Comparison of ENCODE assay signal across 24 cellular contexts in the genomic region with DNA sequence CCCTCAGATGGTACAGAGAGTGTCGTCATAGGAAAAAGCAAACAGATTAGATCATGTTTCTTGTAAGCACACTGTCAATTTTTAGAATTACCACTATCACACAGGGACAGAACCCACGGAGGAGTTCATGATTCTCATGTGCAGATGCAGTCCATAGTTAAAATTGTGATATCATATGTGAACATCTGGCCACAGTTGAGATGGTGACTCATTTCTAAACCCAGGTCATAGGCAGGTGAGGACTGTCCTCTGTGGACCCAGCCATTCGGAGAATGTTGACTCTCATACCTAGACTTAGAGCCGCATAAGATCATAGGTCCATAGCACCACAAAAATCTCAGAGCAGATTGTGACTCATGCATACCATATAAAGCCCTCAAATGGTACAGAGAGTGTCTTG. TPM values are rescaled to one million over a fixed set of nuclear protein-coding genes. Genes with fewer than 3 reads are reported as not detected.
"Had no signal": no experiment of that assay in that cellular context is flagged by ENCODE, and none has a peak within 500 bp of the region (broad histone marks: within the 10 kb centered on the region; RNA-seq: fewer than 3 reads in every experiment).

No MANE protein-coding gene starts in this region.

- H3K9me3 ChIP-seq: pancreas, psoas muscle, sigmoid colon, thoracic aorta, uterus had no signal

- H3K27me3 Mint-ChIP-seq: activated B cell treated with CpG ODN at 0.5 μM for 24 hours; activated naive CD4-positive, alpha-beta T cell treated with anti-CD3 and anti-CD28 coated beads, Interleukin-2, amount 10 ng/mL, durations not matched to agents 7 days and 5 days; naive B cell; type B pancreatic cell had no signal

- H3K27me3 ChIP-seq: body of pancreas, cardiac muscle cell, dorsolateral prefrontal cortex, pancreas, sigmoid colon, uterus had no signal

- H3K4me3 ChIP-seq: body of pancreas, cardiac muscle cell, coronary artery, dorsolateral prefrontal cortex, pancreas, psoas muscle, sigmoid colon, thoracic aorta, uterus had no signal

- H3K9me3 Mint-ChIP-seq: mesothelial cell of epicardium had no signal

- H3K4me1 Mint-ChIP-seq: activated B cell treated with CpG ODN at 0.5 μM for 24 hours; activated naive CD4-positive, alpha-beta T cell treated with anti-CD3 and anti-CD28 coated beads, Interleukin-2, amount 10 ng/mL, durations not matched to agents 7 days and 5 days; mesothelial cell of epicardium; naive B cell had no signal

- H3K36me3 Mint-ChIP-seq: activated naive CD4-positive, alpha-beta T cell treated with anti-CD3 and anti-CD28 coated beads, Interleukin-2, amount 10 ng/mL, durations not matched to agents 7 days and 5 days had no signal

- H3K4me3 Mint-ChIP-seq: activated B cell treated with CpG ODN at 0.5 μM for 24 hours; activated naive CD4-positive, alpha-beta T cell treated with anti-CD3 and anti-CD28 coated beads, Interleukin-2, amount 10 ng/mL, durations not matched to agents 7 days and 5 days; activated T-helper 1 cell treated with anti-CD3 and anti-CD28 coated beads, Interleukin-12 subunit alpha, Interleukin-12 subunit beta, Interleukin-2, Interleukin-4 antibody, amounts not matched to agents 30 ng/mL and 10 ng/mL and 1 ng/mL, durations not matched to agents 14 hours and 24 hours and 36 hours; mesothelial cell of epicardium; naive B cell; type B pancreatic cell had no signal

- H3K27ac ChIP-seq: body of pancreas, cardiac muscle cell, coronary artery, dorsolateral prefrontal cortex, pancreas, psoas muscle, sigmoid colon, thoracic aorta, uterus had no signal

- H3K4me1 ChIP-seq: body of pancreas, pancreas, psoas muscle, sigmoid colon, uterus had no signal

- H3K27ac Mint-ChIP-seq: activated B cell treated with CpG ODN at 0.5 μM for 24 hours; activated naive CD4-positive, alpha-beta T cell treated with anti-CD3 and anti-CD28 coated beads, Interleukin-2, amount 10 ng/mL, durations not matched to agents 7 days and 5 days; activated T-helper 1 cell treated with anti-CD3 and anti-CD28 coated beads, Interleukin-12 subunit alpha, Interleukin-12 subunit beta, Interleukin-2, Interleukin-4 antibody, amounts not matched to agents 30 ng/mL and 10 ng/mL and 1 ng/mL, durations not matched to agents 14 hours and 24 hours and 36 hours; mesothelial cell of epicardium; naive B cell; type B pancreatic cell had no signal

- ATAC-seq: body of pancreas, left colon, pancreas, psoas muscle had no signal

- DNase-seq: activated B cell treated with CpG ODN at 0.5 μM for 24 hours; activated CD4-positive, alpha-beta T cell treated with anti-CD3 and anti-CD28 coated beads, Interleukin-2, amount 50 U/mL, for 4 hours; activated effector memory CD4-positive, alpha-beta T cell treated with anti-CD3 and anti-CD28 coated beads, Interleukin-2, amount 50 U/mL, for 16 hours; activated naive CD4-positive, alpha-beta T cell treated with anti-CD3 and anti-CD28 coated beads, Interleukin-2, amount 10 ng/mL, durations not matched to agents 7 days and 5 days; body of pancreas; cerebellar nuclear complex; dorsolateral prefrontal cortex; effector memory CD4-positive, alpha-beta T cell; left colon; naive B cell; nucleus accumbens; pancreas; psoas muscle; sigmoid colon; stimulated activated naive CD4-positive, alpha-beta T cell treated with Interleukin-2 at 50 U/mL for 16 hours; T-helper 2 cell; uterus had no signal

- H3K36me3 ChIP-seq: cardiac muscle cell, pancreas, sigmoid colon, thoracic aorta, uterus had no signal

RNA-seq across cellular contexts. Expression of a gene that starts 17.8 kb away (rescaled TPM):
- total RNA-seq: body of pancreas, thoracic aorta had no signal
- polyA plus RNA-seq: liver had no signal
